In the genomic region with DNA sequence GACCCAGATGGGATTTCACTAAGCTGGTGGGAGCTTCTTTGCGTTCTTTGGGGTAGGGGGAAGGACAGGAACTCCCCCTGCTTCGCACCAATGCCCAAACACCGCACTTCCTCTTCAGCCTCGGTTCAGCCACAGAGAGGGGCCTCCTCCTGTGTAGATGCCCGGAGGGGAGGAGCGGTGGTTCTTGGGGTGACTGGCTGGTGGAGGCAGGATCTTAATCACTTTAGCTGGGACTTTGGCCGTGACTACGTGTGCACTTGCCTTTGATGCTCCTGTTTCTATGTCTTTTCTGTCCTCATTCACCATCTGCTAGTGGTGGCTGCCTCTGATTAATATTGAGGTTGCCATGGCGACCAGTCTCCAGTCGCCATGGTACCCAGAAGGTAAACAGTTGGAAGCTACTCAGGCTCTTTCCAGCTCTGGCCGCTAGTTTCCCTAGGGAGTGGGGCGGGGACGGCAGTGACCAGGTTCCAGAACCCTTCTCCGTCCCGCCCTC, we compare ENCODE assay signal across 2 cellular contexts.
TF ChIP-seq lines count a peak whose summit lies in the region.

No MANE protein-coding gene starts in this region.

TF ChIP-seq in SK-N-SH, 30 proteins besides CTCF, POLR2A, EP300 and RAD21 (continued from another document):
- TF ChIP-seq, protein P1, sequence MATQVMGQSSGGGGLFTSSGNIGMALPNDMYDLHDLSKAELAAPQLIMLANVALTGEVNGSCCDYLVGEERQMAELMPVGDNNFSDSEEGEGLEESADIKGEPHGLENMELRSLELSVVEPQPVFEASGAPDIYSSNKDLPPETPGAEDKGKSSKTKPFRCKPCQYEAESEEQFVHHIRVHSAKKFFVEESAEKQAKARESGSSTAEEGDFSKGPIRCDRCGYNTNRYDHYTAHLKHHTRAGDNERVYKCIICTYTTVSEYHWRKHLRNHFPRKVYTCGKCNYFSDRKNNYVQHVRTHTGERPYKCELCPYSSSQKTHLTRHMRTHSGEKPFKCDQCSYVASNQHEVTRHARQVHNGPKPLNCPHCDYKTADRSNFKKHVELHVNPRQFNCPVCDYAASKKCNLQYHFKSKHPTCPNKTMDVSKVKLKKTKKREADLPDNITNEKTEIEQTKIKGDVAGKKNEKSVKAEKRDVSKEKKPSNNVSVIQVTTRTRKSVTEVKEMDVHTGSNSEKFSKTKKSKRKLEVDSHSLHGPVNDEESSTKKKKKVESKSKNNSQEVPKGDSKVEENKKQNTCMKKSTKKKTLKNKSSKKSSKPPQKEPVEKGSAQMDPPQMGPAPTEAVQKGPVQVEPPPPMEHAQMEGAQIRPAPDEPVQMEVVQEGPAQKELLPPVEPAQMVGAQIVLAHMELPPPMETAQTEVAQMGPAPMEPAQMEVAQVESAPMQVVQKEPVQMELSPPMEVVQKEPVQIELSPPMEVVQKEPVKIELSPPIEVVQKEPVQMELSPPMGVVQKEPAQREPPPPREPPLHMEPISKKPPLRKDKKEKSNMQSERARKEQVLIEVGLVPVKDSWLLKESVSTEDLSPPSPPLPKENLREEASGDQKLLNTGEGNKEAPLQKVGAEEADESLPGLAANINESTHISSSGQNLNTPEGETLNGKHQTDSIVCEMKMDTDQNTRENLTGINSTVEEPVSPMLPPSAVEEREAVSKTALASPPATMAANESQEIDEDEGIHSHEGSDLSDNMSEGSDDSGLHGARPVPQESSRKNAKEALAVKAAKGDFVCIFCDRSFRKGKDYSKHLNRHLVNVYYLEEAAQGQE (IDR thresholded peaks at IDR 0.05; ENCODE audit: low read depth, low read length): no peak
- no peak for TF ChIP-seq RCOR1 (IDR thresholded peaks at IDR 0.05; ENCODE audit: low read length)
- TF ChIP-seq SIN3A (IDR thresholded peaks at IDR 0.05; ENCODE audit: borderline replicate concordance, low read depth, low read length): no peak
- no peak for TF ChIP-seq TCF12 (IDR thresholded peaks at IDR 0.05)
- TF ChIP-seq, protein P2, sequence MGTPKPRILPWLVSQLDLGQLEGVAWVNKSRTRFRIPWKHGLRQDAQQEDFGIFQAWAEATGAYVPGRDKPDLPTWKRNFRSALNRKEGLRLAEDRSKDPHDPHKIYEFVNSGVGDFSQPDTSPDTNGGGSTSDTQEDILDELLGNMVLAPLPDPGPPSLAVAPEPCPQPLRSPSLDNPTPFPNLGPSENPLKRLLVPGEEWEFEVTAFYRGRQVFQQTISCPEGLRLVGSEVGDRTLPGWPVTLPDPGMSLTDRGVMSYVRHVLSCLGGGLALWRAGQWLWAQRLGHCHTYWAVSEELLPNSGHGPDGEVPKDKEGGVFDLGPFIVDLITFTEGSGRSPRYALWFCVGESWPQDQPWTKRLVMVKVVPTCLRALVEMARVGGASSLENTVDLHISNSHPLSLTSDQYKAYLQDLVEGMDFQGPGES (IDR thresholded peaks at IDR 0.05; ENCODE audit: low read depth, low read length): no peak
- TF ChIP-seq FOXM1 (IDR thresholded peaks at IDR 0.05; ENCODE audit: low read depth): no peak
- TF ChIP-seq GATA2 (CRISPR knock-in tag; IDR thresholded peaks at IDR 0.05): no peak
- TF ChIP-seq, protein P3, sequence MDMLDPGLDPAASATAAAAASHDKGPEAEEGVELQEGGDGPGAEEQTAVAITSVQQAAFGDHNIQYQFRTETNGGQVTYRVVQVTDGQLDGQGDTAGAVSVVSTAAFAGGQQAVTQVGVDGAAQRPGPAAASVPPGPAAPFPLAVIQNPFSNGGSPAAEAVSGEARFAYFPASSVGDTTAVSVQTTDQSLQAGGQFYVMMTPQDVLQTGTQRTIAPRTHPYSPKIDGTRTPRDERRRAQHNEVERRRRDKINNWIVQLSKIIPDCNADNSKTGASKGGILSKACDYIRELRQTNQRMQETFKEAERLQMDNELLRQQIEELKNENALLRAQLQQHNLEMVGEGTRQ (IDR thresholded peaks at IDR 0.05; ENCODE audit: borderline replicate concordance, low read depth, low read length): no peak
- no peak for TF ChIP-seq PBX3 (IDR thresholded peaks at IDR 0.05)
- no peak for TF ChIP-seq TEAD4 (IDR thresholded peaks at IDR 0.05; ENCODE audit: borderline replicate concordance, insufficient read depth)
- no peak for TF ChIP-seq USF1 (IDR thresholded peaks at IDR 0.05; ENCODE audit: borderline replicate concordance, low read depth)
- TF ChIP-seq RFX5 (IDR thresholded peaks at IDR 0.05; ENCODE audit: low read length): no peak
- no peak for TF ChIP-seq POLR2AphosphoS5 (IDR thresholded peaks at IDR 0.05; ENCODE audit: low read depth, low read length)

TF ChIP-seq in SK-N-SH treated with all-trans-retinoic acid at 6 μM for 48 hours, 23 proteins besides CTCF, POLR2A, EP300 and RAD21 (continued from another document):
- TF ChIP-seq, protein P4, sequence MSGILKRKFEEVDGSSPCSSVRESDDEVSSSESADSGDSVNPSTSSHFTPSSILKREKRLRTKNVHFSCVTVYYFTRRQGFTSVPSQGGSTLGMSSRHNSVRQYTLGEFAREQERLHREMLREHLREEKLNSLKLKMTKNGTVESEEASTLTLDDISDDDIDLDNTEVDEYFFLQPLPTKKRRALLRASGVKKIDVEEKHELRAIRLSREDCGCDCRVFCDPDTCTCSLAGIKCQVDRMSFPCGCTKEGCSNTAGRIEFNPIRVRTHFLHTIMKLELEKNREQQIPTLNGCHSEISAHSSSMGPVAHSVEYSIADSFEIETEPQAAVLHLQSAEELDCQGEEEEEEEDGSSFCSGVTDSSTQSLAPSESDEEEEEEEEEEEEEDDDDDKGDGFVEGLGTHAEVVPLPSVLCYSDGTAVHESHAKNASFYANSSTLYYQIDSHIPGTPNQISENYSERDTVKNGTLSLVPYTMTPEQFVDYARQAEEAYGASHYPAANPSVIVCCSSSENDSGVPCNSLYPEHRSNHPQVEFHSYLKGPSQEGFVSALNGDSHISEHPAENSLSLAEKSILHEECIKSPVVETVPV (CRISPR knock-in tag; IDR thresholded peaks at IDR 0.05): no peak
- no peak for TF ChIP-seq BACH2 (CRISPR knock-in tag; IDR thresholded peaks at IDR 0.05; ENCODE audit: borderline replicate concordance)
- TF ChIP-seq ZNF8 (CRISPR knock-in tag; IDR thresholded peaks at IDR 0.05): no peak
- TF ChIP-seq PATZ1 (CRISPR knock-in tag; IDR thresholded peaks at IDR 0.05; ENCODE audit: borderline replicate concordance): no peak
- no peak for TF ChIP-seq PPARA (CRISPR knock-in tag; IDR thresholded peaks at IDR 0.05; ENCODE audit: borderline replicate concordance)
- TF ChIP-seq TCF4 (CRISPR knock-in tag; IDR thresholded peaks at IDR 0.05; ENCODE audit: borderline replicate concordance): no peak
- TF ChIP-seq POU6F1 (CRISPR knock-in tag; IDR thresholded peaks at IDR 0.05; ENCODE audit: borderline replicate concordance, low read depth): no peak
- no peak for TF ChIP-seq ESRRG (CRISPR knock-in tag; IDR thresholded peaks at IDR 0.05)
- TF ChIP-seq ARNTL (CRISPR knock-in tag; IDR thresholded peaks at IDR 0.05; ENCODE audit: borderline replicate concordance, low read depth): no peak
